ENCODE assay signal across 27 cellular contexts in genomic region chr14:55773984-55774581, GRCh38.
"Had no signal": no experiment of that assay in that cellular context is flagged by ENCODE, and none has a peak within 500 bp of the region (broad histone marks: within the 10 kb centered on the region; RNA-seq: fewer than 3 reads in every experiment).

No MANE protein-coding gene starts in this region.

- DNase-seq: activated CD4-positive, alpha-beta T cell treated with anti-CD3 and anti-CD28 coated beads for 48 hours; activated CD4-positive, alpha-beta T cell treated with anti-CD3 and anti-CD28 coated beads, Interleukin-2, amount 50 U/mL, for 48 hours; activated CD8-positive, alpha-beta memory T cell treated with anti-CD3 and anti-CD28 coated beads for 24 hours; activated gamma-delta T cell; activated naive CD4-positive, alpha-beta T cell treated with anti-CD3 and anti-CD28 coated beads, Interleukin-2, amount 10 ng/mL, durations not matched to agents 7 days and 5 days; activated naive CD8-positive, alpha-beta T cell treated with anti-CD3 and anti-CD28 coated beads, Interleukin-2, amount 10 ng/mL, durations not matched to agents 7 days and 5 days; brain microvascular endothelial cell; central memory CD4-positive, alpha-beta T cell; foreskin fibroblast; head of caudate nucleus; hypothalamus; immature natural killer cell; kidney; left lung; naive B cell; nephron progenitor cell; retina; sigmoid colon; stimulated activated CD4-positive, alpha-beta T cell treated with anti-CD3 and anti-CD28 coated beads, Interleukin-1b, Interleukin-23, amount 100 ng/mL, for 48 hours; stimulated activated CD4-positive, alpha-beta T cell treated with anti-CD3 and anti-CD28 coated beads, Interleukin-4, amount 100 ng/mL, for 4 hours; stimulated activated CD8-positive, alpha-beta memory T cell treated with anti-CD3 and anti-CD28 coated beads, Interleukin-4, amount 100 ng/mL, for 48 hours; stomach; T-helper 9 cell; thyroid gland; upper lobe of left lung had no signal

- H3K4me3 Mint-ChIP-seq: activated naive CD4-positive, alpha-beta T cell treated with anti-CD3 and anti-CD28 coated beads, Interleukin-2, amount 10 ng/mL, durations not matched to agents 7 days and 5 days; activated naive CD8-positive, alpha-beta T cell treated with anti-CD3 and anti-CD28 coated beads, Interleukin-2, amount 10 ng/mL, durations not matched to agents 7 days and 5 days; immature natural killer cell; naive B cell; nephron progenitor cell; stimulated activated memory B cell treated with anti-CD40 and anti-IgM and Interleukin-4, amounts not matched to agents 10 μg/mL and 1 μg/mL and 100 μg/mL, for 72 hours; T-helper 1 cell treated with Interleukin-12 subunit alpha and Interleukin-12 subunit beta and Interleukin-4 antibody, amounts not matched to agents 30 μg/mL and 1 μg/mL, for 36 hours had no signal

- H3K27ac Mint-ChIP-seq: activated naive CD4-positive, alpha-beta T cell treated with anti-CD3 and anti-CD28 coated beads, Interleukin-2, amount 10 ng/mL, durations not matched to agents 7 days and 5 days; activated naive CD8-positive, alpha-beta T cell treated with anti-CD3 and anti-CD28 coated beads, Interleukin-2, amount 10 ng/mL, durations not matched to agents 7 days and 5 days; immature natural killer cell; naive B cell; nephron progenitor cell; stimulated activated memory B cell treated with anti-CD40 and anti-IgM and Interleukin-4, amounts not matched to agents 10 μg/mL and 1 μg/mL and 100 μg/mL, for 72 hours; T-helper 1 cell treated with Interleukin-12 subunit alpha and Interleukin-12 subunit beta and Interleukin-4 antibody, amounts not matched to agents 30 μg/mL and 1 μg/mL, for 36 hours had no signal

- ATAC-seq: left lung; stimulated activated memory B cell treated with anti-CD40 and anti-IgM and Interleukin-4, amounts not matched to agents 10 μg/mL and 1 μg/mL and 100 μg/mL, for 72 hours had no signal

- H3K27me3 Mint-ChIP-seq: stimulated activated memory B cell treated with anti-CD40 and anti-IgM and Interleukin-4, amounts not matched to agents 10 μg/mL and 1 μg/mL and 100 μg/mL, for 72 hours had no signal

- H3K9me3 Mint-ChIP-seq: activated naive CD4-positive, alpha-beta T cell treated with anti-CD3 and anti-CD28 coated beads, Interleukin-2, amount 10 ng/mL, durations not matched to agents 7 days and 5 days; immature natural killer cell; nephron progenitor cell; T-helper 1 cell treated with Interleukin-12 subunit alpha and Interleukin-12 subunit beta and Interleukin-4 antibody, amounts not matched to agents 30 μg/mL and 1 μg/mL, for 36 hours had no signal

- H3K36me3 Mint-ChIP-seq: activated naive CD4-positive, alpha-beta T cell treated with anti-CD3 and anti-CD28 coated beads, Interleukin-2, amount 10 ng/mL, durations not matched to agents 7 days and 5 days; activated naive CD8-positive, alpha-beta T cell treated with anti-CD3 and anti-CD28 coated beads, Interleukin-2, amount 10 ng/mL, durations not matched to agents 7 days and 5 days; immature natural killer cell; naive B cell; stimulated activated memory B cell treated with anti-CD40 and anti-IgM and Interleukin-4, amounts not matched to agents 10 μg/mL and 1 μg/mL and 100 μg/mL, for 72 hours had no signal

- H3K4me1 Mint-ChIP-seq: activated naive CD4-positive, alpha-beta T cell treated with anti-CD3 and anti-CD28 coated beads, Interleukin-2, amount 10 ng/mL, durations not matched to agents 7 days and 5 days; activated naive CD8-positive, alpha-beta T cell treated with anti-CD3 and anti-CD28 coated beads, Interleukin-2, amount 10 ng/mL, durations not matched to agents 7 days and 5 days; immature natural killer cell; naive B cell; nephron progenitor cell; stimulated activated memory B cell treated with anti-CD40 and anti-IgM and Interleukin-4, amounts not matched to agents 10 μg/mL and 1 μg/mL and 100 μg/mL, for 72 hours had no signal
